In the genomic region with DNA sequence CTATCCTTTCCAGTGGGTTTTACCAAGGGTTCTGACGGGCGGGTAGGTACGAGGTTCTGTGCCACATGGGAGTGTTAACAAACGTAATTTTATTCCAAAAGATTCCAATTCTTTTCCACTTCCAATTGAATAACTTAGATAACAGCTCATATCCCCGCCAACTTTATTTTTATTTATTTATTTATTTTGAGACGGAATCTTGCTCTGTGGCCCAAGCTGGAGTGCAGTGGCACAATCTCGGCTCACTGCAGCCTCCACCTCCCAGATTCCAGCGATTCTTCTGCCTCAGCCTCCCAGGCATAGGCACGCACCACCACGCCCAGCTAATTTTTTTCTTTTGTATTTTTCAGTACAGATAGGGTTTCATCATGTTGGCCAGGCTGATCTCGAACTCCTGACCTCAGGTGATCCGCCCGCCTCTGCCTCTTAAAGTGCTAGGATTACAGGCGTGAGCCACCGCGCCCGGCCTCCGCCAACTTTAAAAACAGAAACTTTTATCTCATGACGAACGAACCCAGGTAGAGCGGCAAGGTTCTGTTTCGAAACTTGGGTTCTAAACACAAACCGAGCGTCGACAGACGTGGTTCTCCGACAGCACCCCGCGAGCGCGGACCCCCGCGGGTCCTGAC, we compare ENCODE assay signal across 1 cellular context.
TF ChIP-seq lines count a peak whose summit lies in the region.

No MANE protein-coding gene starts in this region.

TF ChIP-seq in HepG2, 621 proteins besides CTCF, POLR2A, EP300 and RAD21 (continues in another document):
- TF ChIP-seq, protein P1, sequence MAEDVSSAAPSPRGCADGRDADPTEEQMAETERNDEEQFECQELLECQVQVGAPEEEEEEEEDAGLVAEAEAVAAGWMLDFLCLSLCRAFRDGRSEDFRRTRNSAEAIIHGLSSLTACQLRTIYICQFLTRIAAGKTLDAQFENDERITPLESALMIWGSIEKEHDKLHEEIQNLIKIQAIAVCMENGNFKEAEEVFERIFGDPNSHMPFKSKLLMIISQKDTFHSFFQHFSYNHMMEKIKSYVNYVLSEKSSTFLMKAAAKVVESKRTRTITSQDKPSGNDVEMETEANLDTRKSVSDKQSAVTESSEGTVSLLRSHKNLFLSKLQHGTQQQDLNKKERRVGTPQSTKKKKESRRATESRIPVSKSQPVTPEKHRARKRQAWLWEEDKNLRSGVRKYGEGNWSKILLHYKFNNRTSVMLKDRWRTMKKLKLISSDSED (CRISPR knock-in tag; IDR thresholded peaks at IDR 0.05) = no peak
- TF ChIP-seq TBP (CRISPR knock-in tag; IDR thresholded peaks at IDR 0.05) (no peak), SP2 (CRISPR knock-in tag; IDR thresholded peaks at IDR 0.05) (no peak), NR2F1 (CRISPR knock-in tag; IDR thresholded peaks at IDR 0.05) (peak in 1 of 2 experiments; percentile 31; a peak in 1 of 4 replicates), TBX2 (CRISPR knock-in tag; IDR thresholded peaks at IDR 0.05; ENCODE audit: borderline replicate concordance) (no peak), CEBPG (CRISPR knock-in tag; IDR thresholded peaks at IDR 0.05) (peak; percentile 18; the same call in 1 of the 2 replicates), AHR (CRISPR knock-in tag; IDR thresholded peaks at IDR 0.05) (no peak), GATAD2A (CRISPR knock-in tag; IDR thresholded peaks at IDR 0.05) (no peak), ZNF101 (CRISPR knock-in tag; IDR thresholded peaks at IDR 0.05; ENCODE audit: borderline replicate concordance, low read depth) (no peak), ZNF674 (CRISPR knock-in tag; IDR thresholded peaks at IDR 0.05; ENCODE audit: low read depth) (no peak), ZNF616 (CRISPR knock-in tag; IDR thresholded peaks at IDR 0.05; ENCODE audit: low read depth) (no peak), ZNF263 (CRISPR knock-in tag; IDR thresholded peaks at IDR 0.05) (no peak), KDM2A (CRISPR knock-in tag; IDR thresholded peaks at IDR 0.05; ENCODE audit: borderline replicate concordance, low read depth) (0 out of 2 replicates have a peak, but pooled peaks have one; percentile 3), RFXANK (CRISPR knock-in tag; IDR thresholded peaks at IDR 0.05) (no peak), FOXA3 (CRISPR knock-in tag; IDR thresholded peaks at IDR 0.05) (no peak), ISX (CRISPR knock-in tag; conservative IDR thresholded peaks at IDR 0.05) (no peak), AKAP8 (CRISPR knock-in tag; IDR thresholded peaks at IDR 0.05) (no peak), NCOA2 (CRISPR knock-in tag; IDR thresholded peaks at IDR 0.05) (0 out of 2 replicates have a peak, but pooled peaks have one; percentile 20), RORA (CRISPR knock-in tag; IDR thresholded peaks at IDR 0.05) (no peak), GABPB1 (CRISPR knock-in tag; IDR thresholded peaks at IDR 0.05) (no peak), ONECUT2 (CRISPR knock-in tag; IDR thresholded peaks at IDR 0.05) (no peak), ZC3H4 (CRISPR knock-in tag; IDR thresholded peaks at IDR 0.05; ENCODE audit: borderline replicate concordance) (no peak), SALL1 (CRISPR knock-in tag; IDR thresholded peaks at IDR 0.05) (no peak), IRX3 (CRISPR knock-in tag; IDR thresholded peaks at IDR 0.05; ENCODE audit: borderline replicate concordance, low read depth) (no peak), ZMYM2 (CRISPR knock-in tag; IDR thresholded peaks at IDR 0.05) (no peak), TBL1XR1 (IDR thresholded peaks at IDR 0.05; ENCODE audit: borderline replicate concordance, low read length, partially characterized antibody) (no peak), NAIF1 (CRISPR knock-in tag; IDR thresholded peaks at IDR 0.05; ENCODE audit: borderline replicate concordance) (no peak), ZNF629 (CRISPR knock-in tag; conservative IDR thresholded peaks at IDR 0.05) (no peak), ZNF550 (CRISPR knock-in tag; IDR thresholded peaks at IDR 0.05; ENCODE audit: borderline replicate concordance) (0 out of 2 replicates have a peak, but pooled peaks have one; percentile 5)
- TF ChIP-seq, protein P2, sequence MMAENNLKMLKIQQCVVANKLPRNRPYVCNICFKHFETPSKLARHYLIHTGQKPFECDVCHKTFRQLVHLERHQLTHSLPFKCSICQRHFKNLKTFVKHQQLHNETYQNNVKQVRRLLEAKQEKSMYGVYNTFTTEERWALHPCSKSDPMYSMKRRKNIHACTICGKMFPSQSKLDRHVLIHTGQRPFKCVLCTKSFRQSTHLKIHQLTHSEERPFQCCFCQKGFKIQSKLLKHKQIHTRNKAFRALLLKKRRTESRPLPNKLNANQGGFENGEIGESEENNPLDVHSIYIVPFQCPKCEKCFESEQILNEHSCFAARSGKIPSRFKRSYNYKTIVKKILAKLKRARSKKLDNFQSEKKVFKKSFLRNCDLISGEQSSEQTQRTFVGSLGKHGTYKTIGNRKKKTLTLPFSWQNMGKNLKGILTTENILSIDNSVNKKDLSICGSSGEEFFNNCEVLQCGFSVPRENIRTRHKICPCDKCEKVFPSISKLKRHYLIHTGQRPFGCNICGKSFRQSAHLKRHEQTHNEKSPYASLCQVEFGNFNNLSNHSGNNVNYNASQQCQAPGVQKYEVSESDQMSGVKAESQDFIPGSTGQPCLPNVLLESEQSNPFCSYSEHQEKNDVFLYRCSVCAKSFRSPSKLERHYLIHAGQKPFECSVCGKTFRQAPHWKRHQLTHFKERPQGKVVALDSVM (CRISPR knock-in tag; IDR thresholded peaks at IDR 0.05) = peak; percentile 58; the same call in 1 of the 2 replicates
- TF ChIP-seq, protein P3, sequence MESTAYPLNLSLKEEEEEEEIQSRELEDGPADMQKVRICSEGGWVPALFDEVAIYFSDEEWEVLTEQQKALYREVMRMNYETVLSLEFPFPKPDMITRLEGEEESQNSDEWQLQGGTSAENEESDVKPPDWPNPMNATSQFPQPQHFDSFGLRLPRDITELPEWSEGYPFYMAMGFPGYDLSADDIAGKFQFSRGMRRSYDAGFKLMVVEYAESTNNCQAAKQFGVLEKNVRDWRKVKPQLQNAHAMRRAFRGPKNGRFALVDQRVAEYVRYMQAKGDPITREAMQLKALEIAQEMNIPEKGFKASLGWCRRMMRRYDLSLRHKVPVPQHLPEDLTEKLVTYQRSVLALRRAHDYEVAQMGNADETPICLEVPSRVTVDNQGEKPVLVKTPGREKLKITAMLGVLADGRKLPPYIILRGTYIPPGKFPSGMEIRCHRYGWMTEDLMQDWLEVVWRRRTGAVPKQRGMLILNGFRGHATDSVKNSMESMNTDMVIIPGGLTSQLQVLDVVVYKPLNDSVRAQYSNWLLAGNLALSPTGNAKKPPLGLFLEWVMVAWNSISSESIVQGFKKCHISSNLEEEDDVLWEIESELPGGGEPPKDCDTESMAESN (CRISPR knock-in tag; conservative IDR thresholded peaks at IDR 0.05) = no peak
- TF ChIP-seq, protein P4, sequence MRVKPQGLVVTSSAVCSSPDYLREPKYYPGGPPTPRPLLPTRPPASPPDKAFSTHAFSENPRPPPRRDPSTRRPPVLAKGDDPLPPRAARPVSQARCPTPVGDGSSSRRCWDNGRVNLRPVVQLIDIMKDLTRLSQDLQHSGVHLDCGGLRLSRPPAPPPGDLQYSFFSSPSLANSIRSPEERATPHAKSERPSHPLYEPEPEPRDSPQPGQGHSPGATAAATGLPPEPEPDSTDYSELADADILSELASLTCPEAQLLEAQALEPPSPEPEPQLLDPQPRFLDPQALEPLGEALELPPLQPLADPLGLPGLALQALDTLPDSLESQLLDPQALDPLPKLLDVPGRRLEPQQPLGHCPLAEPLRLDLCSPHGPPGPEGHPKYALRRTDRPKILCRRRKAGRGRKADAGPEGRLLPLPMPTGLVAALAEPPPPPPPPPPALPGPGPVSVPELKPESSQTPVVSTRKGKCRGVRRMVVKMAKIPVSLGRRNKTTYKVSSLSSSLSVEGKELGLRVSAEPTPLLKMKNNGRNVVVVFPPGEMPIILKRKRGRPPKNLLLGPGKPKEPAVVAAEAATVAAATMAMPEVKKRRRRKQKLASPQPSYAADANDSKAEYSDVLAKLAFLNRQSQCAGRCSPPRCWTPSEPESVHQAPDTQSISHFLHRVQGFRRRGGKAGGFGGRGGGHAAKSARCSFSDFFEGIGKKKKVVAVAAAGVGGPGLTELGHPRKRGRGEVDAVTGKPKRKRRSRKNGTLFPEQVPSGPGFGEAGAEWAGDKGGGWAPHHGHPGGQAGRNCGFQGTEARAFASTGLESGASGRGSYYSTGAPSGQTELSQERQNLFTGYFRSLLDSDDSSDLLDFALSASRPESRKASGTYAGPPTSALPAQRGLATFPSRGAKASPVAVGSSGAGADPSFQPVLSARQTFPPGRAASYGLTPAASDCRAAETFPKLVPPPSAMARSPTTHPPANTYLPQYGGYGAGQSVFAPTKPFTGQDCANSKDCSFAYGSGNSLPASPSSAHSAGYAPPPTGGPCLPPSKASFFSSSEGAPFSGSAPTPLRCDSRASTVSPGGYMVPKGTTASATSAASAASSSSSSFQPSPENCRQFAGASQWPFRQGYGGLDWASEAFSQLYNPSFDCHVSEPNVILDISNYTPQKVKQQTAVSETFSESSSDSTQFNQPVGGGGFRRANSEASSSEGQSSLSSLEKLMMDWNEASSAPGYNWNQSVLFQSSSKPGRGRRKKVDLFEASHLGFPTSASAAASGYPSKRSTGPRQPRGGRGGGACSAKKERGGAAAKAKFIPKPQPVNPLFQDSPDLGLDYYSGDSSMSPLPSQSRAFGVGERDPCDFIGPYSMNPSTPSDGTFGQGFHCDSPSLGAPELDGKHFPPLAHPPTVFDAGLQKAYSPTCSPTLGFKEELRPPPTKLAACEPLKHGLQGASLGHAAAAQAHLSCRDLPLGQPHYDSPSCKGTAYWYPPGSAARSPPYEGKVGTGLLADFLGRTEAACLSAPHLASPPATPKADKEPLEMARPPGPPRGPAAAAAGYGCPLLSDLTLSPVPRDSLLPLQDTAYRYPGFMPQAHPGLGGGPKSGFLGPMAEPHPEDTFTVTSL (CRISPR knock-in tag; IDR thresholded peaks at IDR 0.05; ENCODE audit: borderline replicate concordance) = no peak
- TF ChIP-seq, protein P5, sequence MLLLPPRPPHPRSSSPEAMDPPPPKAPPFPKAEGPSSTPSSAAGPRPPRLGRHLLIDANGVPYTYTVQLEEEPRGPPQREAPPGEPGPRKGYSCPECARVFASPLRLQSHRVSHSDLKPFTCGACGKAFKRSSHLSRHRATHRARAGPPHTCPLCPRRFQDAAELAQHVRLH (CRISPR knock-in tag; IDR thresholded peaks at IDR 0.05; ENCODE audit: borderline replicate concordance, low read depth) = no peak
- TF ChIP-seq, protein P6, sequence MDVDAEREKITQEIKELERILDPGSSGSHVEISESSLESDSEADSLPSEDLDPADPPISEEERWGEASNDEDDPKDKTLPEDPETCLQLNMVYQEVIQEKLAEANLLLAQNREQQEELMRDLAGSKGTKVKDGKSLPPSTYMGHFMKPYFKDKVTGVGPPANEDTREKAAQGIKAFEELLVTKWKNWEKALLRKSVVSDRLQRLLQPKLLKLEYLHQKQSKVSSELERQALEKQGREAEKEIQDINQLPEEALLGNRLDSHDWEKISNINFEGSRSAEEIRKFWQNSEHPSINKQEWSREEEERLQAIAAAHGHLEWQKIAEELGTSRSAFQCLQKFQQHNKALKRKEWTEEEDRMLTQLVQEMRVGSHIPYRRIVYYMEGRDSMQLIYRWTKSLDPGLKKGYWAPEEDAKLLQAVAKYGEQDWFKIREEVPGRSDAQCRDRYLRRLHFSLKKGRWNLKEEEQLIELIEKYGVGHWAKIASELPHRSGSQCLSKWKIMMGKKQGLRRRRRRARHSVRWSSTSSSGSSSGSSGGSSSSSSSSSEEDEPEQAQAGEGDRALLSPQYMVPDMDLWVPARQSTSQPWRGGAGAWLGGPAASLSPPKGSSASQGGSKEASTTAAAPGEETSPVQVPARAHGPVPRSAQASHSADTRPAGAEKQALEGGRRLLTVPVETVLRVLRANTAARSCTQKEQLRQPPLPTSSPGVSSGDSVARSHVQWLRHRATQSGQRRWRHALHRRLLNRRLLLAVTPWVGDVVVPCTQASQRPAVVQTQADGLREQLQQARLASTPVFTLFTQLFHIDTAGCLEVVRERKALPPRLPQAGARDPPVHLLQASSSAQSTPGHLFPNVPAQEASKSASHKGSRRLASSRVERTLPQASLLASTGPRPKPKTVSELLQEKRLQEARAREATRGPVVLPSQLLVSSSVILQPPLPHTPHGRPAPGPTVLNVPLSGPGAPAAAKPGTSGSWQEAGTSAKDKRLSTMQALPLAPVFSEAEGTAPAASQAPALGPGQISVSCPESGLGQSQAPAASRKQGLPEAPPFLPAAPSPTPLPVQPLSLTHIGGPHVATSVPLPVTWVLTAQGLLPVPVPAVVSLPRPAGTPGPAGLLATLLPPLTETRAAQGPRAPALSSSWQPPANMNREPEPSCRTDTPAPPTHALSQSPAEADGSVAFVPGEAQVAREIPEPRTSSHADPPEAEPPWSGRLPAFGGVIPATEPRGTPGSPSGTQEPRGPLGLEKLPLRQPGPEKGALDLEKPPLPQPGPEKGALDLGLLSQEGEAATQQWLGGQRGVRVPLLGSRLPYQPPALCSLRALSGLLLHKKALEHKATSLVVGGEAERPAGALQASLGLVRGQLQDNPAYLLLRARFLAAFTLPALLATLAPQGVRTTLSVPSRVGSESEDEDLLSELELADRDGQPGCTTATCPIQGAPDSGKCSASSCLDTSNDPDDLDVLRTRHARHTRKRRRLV (CRISPR knock-in tag; IDR thresholded peaks at IDR 0.05) = no peak
- TF ChIP-seq, protein P7, sequence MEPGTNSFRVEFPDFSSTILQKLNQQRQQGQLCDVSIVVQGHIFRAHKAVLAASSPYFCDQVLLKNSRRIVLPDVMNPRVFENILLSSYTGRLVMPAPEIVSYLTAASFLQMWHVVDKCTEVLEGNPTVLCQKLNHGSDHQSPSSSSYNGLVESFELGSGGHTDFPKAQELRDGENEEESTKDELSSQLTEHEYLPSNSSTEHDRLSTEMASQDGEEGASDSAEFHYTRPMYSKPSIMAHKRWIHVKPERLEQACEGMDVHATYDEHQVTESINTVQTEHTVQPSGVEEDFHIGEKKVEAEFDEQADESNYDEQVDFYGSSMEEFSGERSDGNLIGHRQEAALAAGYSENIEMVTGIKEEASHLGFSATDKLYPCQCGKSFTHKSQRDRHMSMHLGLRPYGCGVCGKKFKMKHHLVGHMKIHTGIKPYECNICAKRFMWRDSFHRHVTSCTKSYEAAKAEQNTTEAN (CRISPR knock-in tag; conservative IDR thresholded peaks at IDR 0.05) = no peak
- TF ChIP-seq, protein P8, sequence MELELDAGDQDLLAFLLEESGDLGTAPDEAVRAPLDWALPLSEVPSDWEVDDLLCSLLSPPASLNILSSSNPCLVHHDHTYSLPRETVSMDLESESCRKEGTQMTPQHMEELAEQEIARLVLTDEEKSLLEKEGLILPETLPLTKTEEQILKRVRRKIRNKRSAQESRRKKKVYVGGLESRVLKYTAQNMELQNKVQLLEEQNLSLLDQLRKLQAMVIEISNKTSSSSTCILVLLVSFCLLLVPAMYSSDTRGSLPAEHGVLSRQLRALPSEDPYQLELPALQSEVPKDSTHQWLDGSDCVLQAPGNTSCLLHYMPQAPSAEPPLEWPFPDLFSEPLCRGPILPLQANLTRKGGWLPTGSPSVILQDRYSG (CRISPR knock-in tag; IDR thresholded peaks at IDR 0.05) = 0 out of 2 replicates have a peak, but pooled peaks have one; percentile 15
- TF ChIP-seq, protein P9, sequence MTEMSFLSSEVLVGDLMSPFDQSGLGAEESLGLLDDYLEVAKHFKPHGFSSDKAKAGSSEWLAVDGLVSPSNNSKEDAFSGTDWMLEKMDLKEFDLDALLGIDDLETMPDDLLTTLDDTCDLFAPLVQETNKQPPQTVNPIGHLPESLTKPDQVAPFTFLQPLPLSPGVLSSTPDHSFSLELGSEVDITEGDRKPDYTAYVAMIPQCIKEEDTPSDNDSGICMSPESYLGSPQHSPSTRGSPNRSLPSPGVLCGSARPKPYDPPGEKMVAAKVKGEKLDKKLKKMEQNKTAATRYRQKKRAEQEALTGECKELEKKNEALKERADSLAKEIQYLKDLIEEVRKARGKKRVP (CRISPR knock-in tag; IDR thresholded peaks at IDR 0.05) = 0 out of 4 replicates have a peak, but pooled peaks of 1 of the 2 experiments have one; percentile 28
